ENCODE assay signal across 15 cellular contexts in genomic region chr12:28563286-28563685, GRCh38.
DNase-seq lines count a peak whose midpoint lies in the region; TF ChIP-seq lines count a peak whose summit lies in the region.
"Had no signal": no experiment of that assay in that cellular context is flagged by ENCODE, and none has a peak within 500 bp of the region (broad histone marks: within the 10 kb centered on the region; RNA-seq: fewer than 3 reads in every experiment).

No MANE protein-coding gene starts in this region.

- H3K79me2 ChIP-seq in ACC112 (ENCODE audit: control insufficient read depth, insufficient read depth, low read length, unreplicated experiment) (no peaks in the 10 kb centered on the region), osteoblast (ENCODE audit: insufficient read depth, low read length) (no peaks in the 10 kb centered on the region)

- peak overlapping the region; percentile 18; the same call in 1 of the 2 replicates for H3K4me3 Mint-ChIP-seq in HFFc6

- peak overlapping the region; percentile 34; the same call in 1 of the 2 replicates for H3K4me3 ChIP-seq in ACC112 (ENCODE audit: low read depth, low read length)
- H3K4me3 ChIP-seq in osteoblast (ENCODE audit: insufficient read depth, low read length), result peak overlapping the region; percentile 8
- H3K4me3 ChIP-seq: MG63, SK-N-MC had no signal

- H3K4me2 ChIP-seq in osteoblast (ENCODE audit: insufficient read depth, low read length), result peak overlapping the region; percentile 30

- peaks cover 31% of the 10 kb centered on the region for H3K4me1 ChIP-seq in ACC112 (ENCODE audit: control insufficient read depth, insufficient read depth, low read length, unreplicated experiment)
- H3K4me1 ChIP-seq in osteoblast (ENCODE audit: insufficient read depth, low read length), result peaks cover 19% of the 10 kb centered on the region

- H3K27me3 Mint-ChIP-seq in HFFc6 (ENCODE audit: insufficient read depth), result no peaks in the 10 kb centered on the region

- H4K20me1 ChIP-seq in osteoblast (ENCODE audit: insufficient read depth, low read length), result no peaks in the 10 kb centered on the region

- H2AFZ ChIP-seq in ACC112 (ENCODE audit: low read length, unreplicated experiment), result peak overlapping the region; percentile 41
- H2AFZ ChIP-seq in osteoblast (ENCODE audit: low read length), result no peak overlapping the region

- H3K9me3 ChIP-seq in osteoblast (ENCODE audit: low read depth, low read length), result no peaks in the 10 kb centered on the region
- H3K9me3 ChIP-seq: MG63 had no signal

- DNase-seq in HFFc6 (no peak), fibroblast of gingiva (ENCODE audit: low read depth) (peak; percentile 69), osteoblast (ENCODE audit: insufficient read length, low spot score, missing footprints) (no peak), NOMO-1 treated with dmso at 0.1 percent for 144 hours (lab: John Stamatoyannopoulos, UW; ENCODE audit: unreplicated experiment) (no peak), activated gamma-delta T cell treated with Interleukin-2 at 50 U/mL for 16 hours (no peak)
- no peak for DNase-seq in activated CD4-positive, alpha-beta T cell treated with anti-CD3 and anti-CD28 coated beads for 48 hours
- no peak for DNase-seq in activated CD4-positive, CD25-positive, alpha-beta regulatory T cell treated with anti-CD3 and anti-CD28 coated beads, Interleukin-2, amount 50 U/mL, for 72 hours
- DNase-seq: MG63, NCI-H1105 treated with DMSO at 0.1 percent for 48 hours, NCI-H187, NCI-H69 had no signal

- H3K27ac ChIP-seq in ACC112 (ENCODE audit: low read depth, low read length) (peak overlapping the region; percentile 91), osteoblast (ENCODE audit: low read depth, low read length) (peak overlapping the region; percentile 49)
- H3K27ac ChIP-seq: 22Rv1, C4-2B, SK-N-MC had no signal

- H3K36me3 ChIP-seq in ACC112 (ENCODE audit: insufficient read depth, low read length), result no peaks in the 10 kb centered on the region
- no peaks in the 10 kb centered on the region for H3K36me3 ChIP-seq in osteoblast (ENCODE audit: insufficient read depth, low read length)
- H3K36me3 ChIP-seq: MG63 had no signal

- TF ChIP-seq CTCF in HFFc6 (IDR thresholded peaks at IDR 0.05) (no peak), osteoblast (IDR thresholded peaks at IDR 0.05; ENCODE audit: extremely low read depth, low read depth, low read length) (no peak)

- peak overlapping the region; percentile 55 for H3K27ac Mint-ChIP-seq in HFFc6

- peaks cover 45% of the 10 kb centered on the region for H3K4me1 Mint-ChIP-seq in HFFc6 (ENCODE audit: low read depth)

- H3K27me3 ChIP-seq in ACC112 (ENCODE audit: insufficient read depth, low read length), result no peaks in the 10 kb centered on the region
- H3K27me3 ChIP-seq in osteoblast (ENCODE audit: insufficient read depth, low read length), result no peaks in the 10 kb centered on the region
- H3K27me3 ChIP-seq: MG63 had no signal

- peaks cover 5% of the 10 kb centered on the region; the same call in 1 of the 2 replicates for H3K36me3 Mint-ChIP-seq in HFFc6 (ENCODE audit: low read depth)

- H3K9me3 Mint-ChIP-seq in HFFc6, result no peaks in the 10 kb centered on the region
